Comparison of ENCODE assay signal across 10 cellular contexts in genomic region chr12:66189476-66189823, GRCh38. TPM values are rescaled to one million over a fixed set of nuclear protein-coding genes. Genes with fewer than 3 reads are reported as not detected.
DNase-seq lines count a peak whose midpoint lies in the region; ATAC-seq, FAIRE-seq and TF ChIP-seq lines count a peak whose summit lies in the region.
"Had no signal": no experiment of that assay in that cellular context is flagged by ENCODE, and none has a peak within 500 bp of the region (broad histone marks: within the 10 kb centered on the region; RNA-seq: fewer than 3 reads in every experiment).

No MANE protein-coding gene starts in this region.

- H3K4me3 Mint-ChIP-seq in activated naive CD4-positive, alpha-beta T cell treated with anti-CD3 and anti-CD28 coated beads, Interleukin-2, amount 50 U/mL, for 24 hours = peak overlapping the region; percentile 54
- H3K4me3 Mint-ChIP-seq in activated naive CD8-positive, alpha-beta T cell = peak overlapping the region; percentile 72

- H3K4me1 ChIP-seq in right lobe of liver = peaks cover 0 to 3% (median 0%) of the 10 kb centered on the region in 4 donors
- H3K4me1 ChIP-seq in upper lobe of left lung = peaks cover 16 to 41% (median 21%) of the 10 kb centered on the region in 4 donors

- H3K27ac Mint-ChIP-seq in activated naive CD4-positive, alpha-beta T cell treated with anti-CD3 and anti-CD28 coated beads, Interleukin-2, amount 50 U/mL, for 24 hours = no peak overlapping the region
- no peak overlapping the region for H3K27ac Mint-ChIP-seq in activated naive CD8-positive, alpha-beta T cell

- H3K36me3 Mint-ChIP-seq in activated naive CD4-positive, alpha-beta T cell treated with anti-CD3 and anti-CD28 coated beads, Interleukin-2, amount 50 U/mL, for 24 hours = peaks cover 3% of the 10 kb centered on the region
- H3K36me3 Mint-ChIP-seq in activated naive CD8-positive, alpha-beta T cell = peaks cover 9% of the 10 kb centered on the region

- peaks cover 3% of the 10 kb centered on the region for H3K9me3 Mint-ChIP-seq in activated naive CD4-positive, alpha-beta T cell treated with anti-CD3 and anti-CD28 coated beads, Interleukin-2, amount 50 U/mL, for 24 hours
- peaks cover 4% of the 10 kb centered on the region for H3K9me3 Mint-ChIP-seq in activated naive CD8-positive, alpha-beta T cell (ENCODE audit: low read depth)

- peak overlapping the region; percentile 25 to 46 (median 37) for H3K4me3 ChIP-seq in right lobe of liver
- peak overlapping the region; percentile 27 to 69 (median 60) for H3K4me3 ChIP-seq in upper lobe of left lung

- 44% methylated on average over 7 of the region's 21 CpGs for WGBS in right lobe of liver (ENCODE audit: insufficient coverage, low coverage, low lambda C conversion rate, missing lambda C conversion rate)
- 18 to 31% methylated on average over 8 to 12 of the region's 21 CpGs for WGBS in upper lobe of left lung, 2 donors

- H3K36me3 ChIP-seq in right lobe of liver (no peaks in the 10 kb centered on the region), upper lobe of left lung (peaks cover 0 to 7% (median under 1%) of the 10 kb centered on the region in 4 donors)

- TF ChIP-seq CTCF in right lobe of liver (IDR thresholded peaks at IDR 0.05) = no peak
- peak in 1 of 6 experiments; percentile 3 for TF ChIP-seq CTCF in upper lobe of left lung (IDR thresholded peaks at IDR 0.05)

- intact Hi-C loops in right lobe of liver (cut with DNase I) = no loop called here

- DNase-seq in activated naive CD4-positive, alpha-beta T cell treated with anti-CD3 and anti-CD28 coated beads, Interleukin-2, amount 50 U/mL, for 16 hours = no peak
- DNase-seq in right lobe of liver (no peak), upper lobe of left lung (no peak), GM19239 (ENCODE audit: insufficient read length, low spot score) (no peak)
- DNase-seq: NCI-H1417 treated with DMSO at 0.1 percent for 48 hours had no signal

- peaks cover 8% of the 10 kb centered on the region for H3K4me1 Mint-ChIP-seq in activated naive CD4-positive, alpha-beta T cell treated with anti-CD3 and anti-CD28 coated beads, Interleukin-2, amount 50 U/mL, for 24 hours
- peaks cover 3% of the 10 kb centered on the region for H3K4me1 Mint-ChIP-seq in activated naive CD8-positive, alpha-beta T cell (ENCODE audit: low read depth)
- H3K4me1 Mint-ChIP-seq: central memory CD8-positive, alpha-beta T cell had no signal

- TF ChIP-seq EP300 in upper lobe of left lung (IDR thresholded peaks at IDR 0.05) = no peak

- FAIRE-seq in GM19239 (lab: Jason Lieb, UNC) = no peak

- peaks cover 37% of the 10 kb centered on the region for H3K27me3 Mint-ChIP-seq in activated naive CD4-positive, alpha-beta T cell treated with anti-CD3 and anti-CD28 coated beads, Interleukin-2, amount 50 U/mL, for 24 hours
- H3K27me3 Mint-ChIP-seq in activated naive CD8-positive, alpha-beta T cell = peaks cover 52% of the 10 kb centered on the region

- peak; percentile 9 for TF ChIP-seq POLR2A in right lobe of liver (IDR thresholded peaks at IDR 0.05)
- peak in 1 of 4 donors; percentile 0 for TF ChIP-seq POLR2A in upper lobe of left lung (IDR thresholded peaks at IDR 0.05)

- H3K9me3 ChIP-seq in right lobe of liver (no peaks in the 10 kb centered on the region), upper lobe of left lung (no peaks in the 10 kb centered on the region)

- H3K27me3 ChIP-seq in right lobe of liver = peaks cover 0 to 8% of the 10 kb centered on the region in 2 donors
- H3K27me3 ChIP-seq in upper lobe of left lung = no peaks in the 10 kb centered on the region

- H3K27ac ChIP-seq in right lobe of liver = peak overlapping the region; percentile 71 to 76 (median 73)
- peak overlapping the region; percentile 92 to 99 (median 96) for H3K27ac ChIP-seq in upper lobe of left lung

- no peak for ATAC-seq in right lobe of liver
- no peak for ATAC-seq in upper lobe of left lung (ENCODE audit: low FRiP score in 2 of 2)
- ATAC-seq in HG03025 (IDR thresholded peaks at IDR 0.05; ENCODE audit: low FRiP score, unreplicated experiment) = no peak
- no peak for ATAC-seq in HG02981 (IDR thresholded peaks at IDR 0.05; ENCODE audit: unreplicated experiment)

RNA-seq across cellular contexts. Expression of gene IRAK3, which starts 0.4 kb away (rescaled TPM):
- total RNA-seq in right lobe of liver (1 to 10 TPM; 1.3 to 7.0 (median 3.5) TPM), upper lobe of left lung (10 to 100 TPM; 33.8 to 65.0 (median 39.7) TPM)

RNA-seq across cellular contexts. Expression of gene TMBIM4, which starts 19.7 kb away (rescaled TPM):
- 10 to 100 TPM; 72.3 to 88.9 (median 77.7) TPM for total RNA-seq in right lobe of liver
- total RNA-seq in upper lobe of left lung = 100 to 1,000 TPM in 3 of 6 donors, 10 to 100 TPM in 3; 19.9 to 168 (median 114) TPM

RNA-seq across cellular contexts. Expression of gene LLPH, which starts 58.9 kb away (rescaled TPM):
- total RNA-seq in right lobe of liver (10 to 100 TPM in 2 of 6 experiments, 1 to 10 TPM in 4; 5.2 to 13.0 (median 7.8) TPM), upper lobe of left lung (10 to 100 TPM in 2 of 6 donors, 1 to 10 TPM in 4; 2.1 to 18.5 (median 5.9) TPM)

Comparison
In these comparisons a context has a peak if more than half of its experiments do, and no peak if none do; other contexts are left out.
1. RNA of gene IRAK3, which starts 0.4 kb away (total RNA-seq): 33.8 to 65.0 TPM in upper lobe of left lung; 1.3 to 7.0 TPM in right lobe of liver; every median in the first group is over 4 times any median in the second.